Comparison of ENCODE assay signal across 25 cellular contexts in the genomic region with DNA sequence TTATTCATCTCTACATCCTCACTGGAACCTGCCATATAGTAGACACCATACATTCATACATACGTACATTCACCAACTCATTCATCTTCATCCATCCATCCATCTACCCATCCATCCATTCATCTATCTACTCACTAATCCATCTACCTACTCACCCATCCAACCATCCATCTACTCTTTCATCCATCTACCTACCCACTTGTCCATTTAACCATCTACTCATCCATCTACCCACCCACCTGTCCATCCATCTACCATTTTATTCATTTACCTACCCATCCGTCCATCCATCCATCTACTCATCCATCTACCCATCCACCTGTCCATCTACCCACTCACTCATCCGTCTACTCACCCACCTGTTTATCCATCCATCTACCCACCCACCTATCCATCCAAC. TPM values are rescaled to one million over a fixed set of nuclear protein-coding genes. Genes with fewer than 3 reads are reported as not detected.
DNase-seq lines count a peak whose midpoint lies in the region; ATAC-seq and TF ChIP-seq lines count a peak whose summit lies in the region.
"Had no signal": no experiment of that assay in that cellular context is flagged by ENCODE, and none has a peak within 500 bp of the region (broad histone marks: within the 10 kb centered on the region; RNA-seq: fewer than 3 reads in every experiment).

No MANE protein-coding gene starts in this region.

- H3K4me1 Mint-ChIP-seq in activated naive CD8-positive, alpha-beta T cell treated with anti-CD3 and anti-CD28 coated beads, Interleukin-2, amount 50 U/mL, for 24 hours, result peaks cover 3% of the 10 kb centered on the region

- peak overlapping the region; percentile 72 to 99 (median 96); a peak in 20 of 22 replicates for H3K27ac ChIP-seq in BLaER1 treated with 17β-estradiol and CSF1 and Interleukin-3, amounts not matched to agents 10 nM and 100 nM
- H3K27ac ChIP-seq in DND-41 (ENCODE audit: low read length) (peak overlapping the region; percentile 88), spleen (peak overlapping the region in 6 of 8 donors; percentile 79 to 95 (median 88))
- H3K27ac ChIP-seq: KMS-11 had no signal

- H2AFZ ChIP-seq in DND-41 (ENCODE audit: low read depth, low read length), result no peak overlapping the region
- H2AFZ ChIP-seq in Loucy (ENCODE audit: low read length), result no peak overlapping the region

- H3K79me2 ChIP-seq in DND-41 (ENCODE audit: insufficient read depth, low read length), result no peaks in the 10 kb centered on the region
- H3K79me2 ChIP-seq in Loucy (ENCODE audit: insufficient read depth, low read length), result peaks cover 46% of the 10 kb centered on the region

- WGBS in spleen, 5 donors, result 66 to 98% (median 86%) methylated on average over 3 of the region's 3 CpGs

- H3K4me3 Mint-ChIP-seq in activated naive CD8-positive, alpha-beta T cell treated with anti-CD3 and anti-CD28 coated beads, Interleukin-2, amount 50 U/mL, for 24 hours, result no peak overlapping the region
- H3K4me3 Mint-ChIP-seq: HFFc6 had no signal

- H3K4me1 ChIP-seq in BLaER1 treated with 17β-estradiol and CSF1 and Interleukin-3, amounts not matched to agents 10 nM and 100 nM, result peaks cover 68 to 90% (median 82%) of the 10 kb centered on the region in 10 experiments
- H3K4me1 ChIP-seq in DND-41 (ENCODE audit: insufficient read depth, low read length) (peaks cover 32% of the 10 kb centered on the region), Loucy (ENCODE audit: insufficient read depth, low read length, poor library complexity, severe bottlenecking) (peaks cover 76% of the 10 kb centered on the region), spleen (peaks cover 46 to 88% (median 80%) of the 10 kb centered on the region in 6 donors)

- H3K9me3 Mint-ChIP-seq in activated naive CD8-positive, alpha-beta T cell treated with anti-CD3 and anti-CD28 coated beads, Interleukin-2, amount 50 U/mL, for 24 hours, result no peaks in the 10 kb centered on the region
- H3K9me3 Mint-ChIP-seq: HFFc6 had no signal

- H3K9me3 ChIP-seq in BLaER1 treated with 17β-estradiol and CSF1 and Interleukin-3, amounts not matched to agents 10 nM and 100 nM (replicated peaks in 1 of 11), result peaks cover 0 to 8% (median 0%) of the 10 kb centered on the region in 11 experiments; a peak in 2 of 22 replicates
- no peaks in the 10 kb centered on the region for H3K9me3 ChIP-seq in DND-41 (ENCODE audit: insufficient read depth, low read length, severe bottlenecking)
- H3K9me3 ChIP-seq in Loucy (ENCODE audit: insufficient read depth, low read depth, low read length), result no peaks in the 10 kb centered on the region
- no peaks in the 10 kb centered on the region for H3K9me3 ChIP-seq in spleen
- H3K9me3 ChIP-seq: Peyer's patch had no signal

- H3F3A ChIP-seq in Loucy (ENCODE audit: low read depth), result peaks cover 3% of the 10 kb centered on the region

- H3K4me3 ChIP-seq in BLaER1 treated with 17β-estradiol and CSF1 and Interleukin-3, amounts not matched to agents 10 nM and 100 nM, result peak overlapping the region in 8 of 10 experiments; percentile 36 to 62 (median 44); a peak in 13 of 20 replicates
- H3K4me3 ChIP-seq in DND-41 (ENCODE audit: low read depth in 1 of 2, low read length in 2 of 2) (no peak overlapping the region), Loucy (ENCODE audit: low read length, poor library complexity, severe bottlenecking) (peak overlapping the region; percentile 73), spleen (peak overlapping the region in 1 of 8 donors; percentile 59)
- H3K4me3 ChIP-seq: Peyer's patch had no signal

- ATAC-seq in DND-41 (ENCODE audit: insufficient read depth, low read depth) (no peak), HG03095 (IDR thresholded peaks at IDR 0.05; ENCODE audit: unreplicated experiment) (no peak), HG02678 (IDR thresholded peaks at IDR 0.05; ENCODE audit: unreplicated experiment) (no peak)
- no peak for ATAC-seq in activated naive CD8-positive, alpha-beta T cell treated with anti-CD3 and anti-CD28 coated beads, Interleukin-2, amount 50 U/mL, for 24 hours
- ATAC-seq: SK-N-SH treated with all-trans-retinoic acid at 6 μM for 48 hours had no signal

- no peak for TF ChIP-seq POLR2A in spleen (IDR thresholded peaks at IDR 0.05)

- H3K27me3 ChIP-seq in BLaER1 treated with 17β-estradiol and CSF1 and Interleukin-3, amounts not matched to agents 10 nM and 100 nM, result no peaks in the 10 kb centered on the region
- H3K27me3 ChIP-seq in DND-41 (ENCODE audit: insufficient read depth, low read length, poor library complexity), result no peaks in the 10 kb centered on the region
- no peaks in the 10 kb centered on the region for H3K27me3 ChIP-seq in Loucy (ENCODE audit: insufficient read depth, low read length, poor library complexity, severe bottlenecking)
- H3K27me3 ChIP-seq in spleen (replicated peaks in 1 of 7), result no peaks in the 10 kb centered on the region
- H3K27me3 ChIP-seq: Peyer's patch had no signal

- H3K36me3 ChIP-seq in BLaER1 treated with 17β-estradiol and CSF1 and Interleukin-3, amounts not matched to agents 10 nM and 100 nM, result no peaks in the 10 kb centered on the region
- no peaks in the 10 kb centered on the region for H3K36me3 ChIP-seq in DND-41 (ENCODE audit: insufficient read depth, low read length)
- H3K36me3 ChIP-seq in Loucy (ENCODE audit: insufficient read depth, low read length), result no peaks in the 10 kb centered on the region
- H3K36me3 ChIP-seq in spleen, result no peaks in the 10 kb centered on the region
- H3K36me3 ChIP-seq: Peyer's patch had no signal

- H3K9ac ChIP-seq in BLaER1 treated with 17β-estradiol and CSF1 and Interleukin-3, amounts not matched to agents 10 nM and 100 nM, result peak overlapping the region in 9 of 11 experiments; percentile 79 to 90 (median 84); a peak in 16 of 22 replicates
- no peak overlapping the region for H3K9ac ChIP-seq in DND-41 (ENCODE audit: low read depth, low read length)
- no peak overlapping the region for H3K9ac ChIP-seq in Loucy (ENCODE audit: low read depth, low read length, poor library complexity, severe bottlenecking)
- H3K9ac ChIP-seq: KMS-11 had no signal

- H4K20me1 ChIP-seq in BLaER1 treated with 17β-estradiol and CSF1 and Interleukin-3, amounts not matched to agents 10 nM and 100 nM, result no peaks in the 10 kb centered on the region; a peak in 1 of 22 replicates
- no peaks in the 10 kb centered on the region for H4K20me1 ChIP-seq in DND-41 (ENCODE audit: insufficient read depth, low read length)
- no peaks in the 10 kb centered on the region for H4K20me1 ChIP-seq in Loucy (ENCODE audit: insufficient read depth, low read length, poor library complexity, severe bottlenecking)

- no peaks in the 10 kb centered on the region for H3K9me2 ChIP-seq in Loucy (replicated peaks; ENCODE audit: low read depth, low read length)

- no peaks in the 10 kb centered on the region for H3K27me3 Mint-ChIP-seq in activated naive CD8-positive, alpha-beta T cell treated with anti-CD3 and anti-CD28 coated beads, Interleukin-2, amount 50 U/mL, for 24 hours

- no peak for TF ChIP-seq CTCF in DND-41 (IDR thresholded peaks at IDR 0.05; ENCODE audit: borderline replicate concordance, extremely low read depth, low read length, poor library complexity, severe bottlenecking)
- no peak for TF ChIP-seq CTCF in Loucy (conservative IDR thresholded peaks at IDR 0.05; ENCODE audit: low read length)
- TF ChIP-seq CTCF in spleen (IDR thresholded peaks at IDR 0.05 in 8 of 11, conservative IDR thresholded peaks at IDR 0.05 in 3 of 11), result no peak

- no peak for DNase-seq in DND-41
- DNase-seq in spleen, result no peak
- no peak for DNase-seq in activated naive CD8-positive, alpha-beta T cell treated with anti-CD3 and anti-CD28 coated beads, Interleukin-2, amount 50 U/mL, for 24 hours
- no peak for DNase-seq in T-helper 1 cell
- DNase-seq: C1 segment of cervical spinal cord, COR-L47, DMS79 treated with DMSO at 0.1 percent for 48 hours, H7, HFFc6, MV-4-11, NCI-H1105 treated with DMSO at 0.1 percent for 48 hours, NCI-H2081, NCI-H2171, NCI-H345, NCI-H524, NCI-H82, Peyer's patch had no signal

- H3K27ac Mint-ChIP-seq in activated naive CD8-positive, alpha-beta T cell treated with anti-CD3 and anti-CD28 coated beads, Interleukin-2, amount 50 U/mL, for 24 hours, result no peak overlapping the region
- H3K27ac Mint-ChIP-seq: HFFc6 had no signal

- H3K4me2 ChIP-seq in BLaER1 treated with 17β-estradiol and CSF1 and Interleukin-3, amounts not matched to agents 10 nM and 100 nM, result peak overlapping the region; percentile 82 to 96 (median 92)
- no peak overlapping the region for H3K4me2 ChIP-seq in DND-41 (ENCODE audit: insufficient read depth, low read length)
- peak overlapping the region; percentile 83 for H3K4me2 ChIP-seq in Loucy (ENCODE audit: low read depth, low read length, poor library complexity, severe bottlenecking)
- H3K4me2 ChIP-seq: KMS-11 had no signal

- H3K36me3 Mint-ChIP-seq in activated naive CD8-positive, alpha-beta T cell treated with anti-CD3 and anti-CD28 coated beads, Interleukin-2, amount 50 U/mL, for 24 hours (ENCODE audit: low read depth), result no peaks in the 10 kb centered on the region

- intact Hi-C loops in spleen (cut with DNase I; ENCODE audit: low total_unique reads), result no loop called here

RNA-seq across cellular contexts. Expression of a gene that starts 31.9 kb away (rescaled TPM):
- 100 to 1,000 TPM; 186 to 272 (median 219) TPM for total RNA-seq in spleen
- 10 to 100 TPM; 28.3 to 33.1 (median 29.3) TPM for polyA plus RNA-seq in spleen
- total RNA-seq: HFFc6, HT-29 had no signal

RNA-seq across cellular contexts. Expression of a gene that starts 59.6 kb away (rescaled TPM):
- 1 to 10 TPM in 3 of 7 donors, under 1 TPM in 4; 0.13 to 2.2 (median 0.97) TPM for total RNA-seq in spleen
- polyA plus RNA-seq in spleen, result under 1 TPM; 0.63 to 0.80 (median 0.74) TPM
- total RNA-seq: HFFc6, HT-29, OCI-LY7 had no signal

Comparison
In these comparisons a context has a peak if more than half of its experiments do, and no peak if none do; other contexts are left out.
1. H3K4me3 ChIP-seq: peak in BLaER1 treated with 17β-estradiol and CSF1 and Interleukin-3, amounts not matched to agents 10 nM and 100 nM (8 of 10) and Loucy (single experiment); none in DND-41 (0 of 2).
2. H3K9ac ChIP-seq: peak in BLaER1 treated with 17β-estradiol and CSF1 and Interleukin-3, amounts not matched to agents 10 nM and 100 nM (9 of 11); none in DND-41 (single experiment) and Loucy (single experiment).
3. Peak in every context shown above with its lines, with median percentiles within 50 percentile points of each other: H3K27ac ChIP-seq.